In the genomic region with DNA sequence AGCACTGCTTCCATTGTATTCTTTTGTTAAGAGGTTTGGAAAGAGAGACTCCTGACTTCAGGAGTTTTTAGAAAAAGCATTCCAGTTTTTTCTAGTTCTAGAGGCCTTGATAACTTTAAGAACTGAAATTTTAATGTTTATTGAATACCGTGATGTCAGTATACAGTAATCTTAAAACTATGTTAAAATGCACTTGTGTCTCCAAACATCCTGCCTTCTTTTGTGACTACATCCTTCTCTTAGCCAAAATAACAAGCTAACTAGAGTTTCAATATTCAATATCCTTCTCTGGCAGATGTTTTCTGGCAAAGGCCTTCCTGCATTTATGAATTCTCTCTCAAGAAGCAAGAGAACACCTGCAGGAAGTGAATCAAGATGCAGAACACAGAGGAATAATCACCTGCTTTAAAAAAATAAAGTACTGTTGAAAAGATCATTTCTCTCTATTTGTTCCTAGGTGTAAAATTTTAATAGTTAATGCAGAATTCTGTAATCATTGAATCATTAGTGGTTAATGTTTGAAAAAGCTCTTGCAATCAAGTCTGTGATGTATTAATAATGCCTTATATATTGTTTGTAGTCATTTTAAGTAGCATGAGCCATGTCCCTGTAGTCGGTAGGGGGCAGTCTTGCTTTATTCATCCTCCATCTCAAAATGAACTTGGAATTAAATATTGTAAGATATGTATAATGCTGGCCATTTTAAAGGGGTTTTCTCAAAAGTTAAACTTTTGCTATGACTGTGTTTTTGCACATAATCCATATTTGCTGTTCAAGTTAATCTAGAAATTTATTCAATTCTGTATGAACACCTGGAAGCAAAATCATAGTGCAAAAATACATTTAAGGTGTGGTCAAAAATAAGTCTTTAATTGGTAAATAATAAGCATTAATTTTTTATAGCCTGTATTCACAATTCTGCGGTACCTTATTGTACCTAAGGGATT, we compare ENCODE assay signal across 8 cellular contexts. TPM values are rescaled to one million over a fixed set of nuclear protein-coding genes. Genes with fewer than 3 reads are reported as not detected.
DNase-seq lines count a peak whose midpoint lies in the region; ATAC-seq and TF ChIP-seq lines count a peak whose summit lies in the region.

No MANE protein-coding gene starts in this region.

- H3K9me2 ChIP-seq in hepatocyte (replicated peaks; ENCODE audit: insufficient read depth): no peaks in the 10 kb centered on the region

- 40% methylated on average over 3 of the region's 3 CpGs for WGBS in hepatocyte (ENCODE audit: low lambda C conversion rate, missing lambda C conversion rate)

- H2AFZ ChIP-seq in hepatocyte: no peak overlapping the region

- H3K4me3 ChIP-seq in astrocyte of the cerebellum (ENCODE audit: low read depth, low read length): no peak overlapping the region
- no peak overlapping the region for H3K4me3 ChIP-seq in hepatocyte

- TF ChIP-seq CTCF in astrocyte of the cerebellum (IDR thresholded peaks at IDR 0.05; ENCODE audit: low read depth, low read length, missing control alignments) (peak; percentile 73), hepatocyte (IDR thresholded peaks at IDR 0.05; ENCODE audit: poor library complexity) (peak; percentile 95)

- no peak overlapping the region for H3K27ac ChIP-seq in hepatocyte

- H3K36me3 ChIP-seq in hepatocyte (replicated peaks; ENCODE audit: insufficient read depth, low read depth): no peaks in the 10 kb centered on the region

- no peak overlapping the region for H3K4me2 ChIP-seq in hepatocyte

- H3K27me3 ChIP-seq in hepatocyte: no peaks in the 10 kb centered on the region

- ATAC-seq in HG03521 (IDR thresholded peaks at IDR 0.05; ENCODE audit: unreplicated experiment) (no peak), GM21723 (IDR thresholded peaks at IDR 0.05; ENCODE audit: unreplicated experiment) (no peak)

- no peaks in the 10 kb centered on the region for H3K4me1 ChIP-seq in hepatocyte (ENCODE audit: insufficient read depth)

- no peaks in the 10 kb centered on the region for H4K20me1 ChIP-seq in hepatocyte (ENCODE audit: insufficient read depth, poor library complexity, severe bottlenecking)

- H3K9me3 ChIP-seq in hepatocyte (ENCODE audit: low read depth): no peaks in the 10 kb centered on the region

- DNase-seq in DMS53 (lab: John Stamatoyannopoulos, UW) (peak; percentile 81), LHCN-M2 (ENCODE audit: low read depth) (peak; percentile 70), SKM-1 treated with dmso at 0.1 percent for 144 hours (lab: John Stamatoyannopoulos, UW; ENCODE audit: unreplicated experiment) (peak; percentile 23), astrocyte of the cerebellum (ENCODE audit: low read depth) (peak; percentile 80), hepatocyte (ENCODE audit: low spot score) (peak; percentile 79)
- DNase-seq in stimulated activated CD4-positive, alpha-beta T cell treated with anti-CD3 and anti-CD28 coated beads, Interleukin-15, amount 100 ng/mL, for 24 hours: peak; percentile 65

- no peaks in the 10 kb centered on the region for H3K79me2 ChIP-seq in hepatocyte

- in situ Hi-C loops in astrocyte of the cerebellum (cut with HindIII; ENCODE audit: low sequenced_read_pairs): loop anchor here (5.0 to 25.0 kb wide), 2 partner anchors 396 to 536 kb away; partner anchors contain the start of gene FGF1

RNA-seq across cellular contexts. Expression of gene NDFIP1, which starts 43.1 kb away (rescaled TPM):
- total RNA-seq in LHCN-M2 (2014; rRNA removed) (37.0 and 43.5 TPM in 2 replicates), hepatocyte (80.3 and 85.0 TPM in 2 replicates)
- 27.4 TPM for polyA plus RNA-seq in LHCN-M2 (2012)
- 61.3 and 63.8 TPM in 2 replicates for polyA plus RNA-seq in hepatocyte

Comparison
In these comparisons a context has a peak if more than half of its experiments do, and no peak if none do; other contexts are left out.
1. DNase-seq: peak in every context shown above with its lines; median percentile 81 in DMS53; 80 in astrocyte of the cerebellum; 79 in hepatocyte; 70 in LHCN-M2; 65 in stimulated activated CD4-positive, alpha-beta T cell treated with anti-CD3 and anti-CD28 coated beads, Interleukin-15, amount 100 ng/mL, for 24 hours; 23 in SKM-1 treated with dmso at 0.1 percent for 144 hours.